2 cellular contexts compared by ENCODE assay signal in genomic region chr18:49590608-49591007, GRCh38.
TF ChIP-seq lines count a peak whose summit lies in the region.

No MANE protein-coding gene starts in this region.

TF ChIP-seq in HepG2, 621 proteins besides CTCF, POLR2A, EP300 and RAD21:
- peak; percentile 41; the same call in 1 of the 2 replicates for TF ChIP-seq ZBTB33 (CRISPR knock-in tag; IDR thresholded peaks at IDR 0.05)
- TF ChIP-seq ATF7-NPFF (CRISPR knock-in tag; IDR thresholded peaks at IDR 0.05; ENCODE audit: low read depth) = no peak

TF ChIP-seq in WTC11, 78 proteins besides CTCF, POLR2A, EP300 and RAD21 (continued from another document):
- TF ChIP-seq USF1 (CRISPR knock-in tag; IDR thresholded peaks at IDR 0.05) (no peak), GABPB1 (CRISPR knock-in tag; IDR thresholded peaks at IDR 0.05) (no peak), KAT7 (CRISPR knock-in tag; IDR thresholded peaks at IDR 0.05; ENCODE audit: borderline replicate concordance) (no peak), ZBTB21 (CRISPR knock-in tag; IDR thresholded peaks at IDR 0.05; ENCODE audit: borderline replicate concordance) (no peak), ARID4B (CRISPR knock-in tag; IDR thresholded peaks at IDR 0.05; ENCODE audit: borderline replicate concordance) (no peak), IRF1 (CRISPR knock-in tag; IDR thresholded peaks at IDR 0.05) (no peak), FOXP1 (CRISPR knock-in tag; IDR thresholded peaks at IDR 0.05; ENCODE audit: borderline replicate concordance) (no peak), NFYB (CRISPR knock-in tag; conservative IDR thresholded peaks at IDR 0.05; ENCODE audit: low read depth) (no peak), E2F1 (CRISPR knock-in tag; IDR thresholded peaks at IDR 0.05) (no peak), SP1 (CRISPR knock-in tag; conservative IDR thresholded peaks at IDR 0.05) (no peak), ATF1 (CRISPR knock-in tag; IDR thresholded peaks at IDR 0.05) (no peak), ZNF671 (CRISPR knock-in tag; IDR thresholded peaks at IDR 0.05) (no peak)
